ENCODE assay signal across 8 cellular contexts in the genomic region with DNA sequence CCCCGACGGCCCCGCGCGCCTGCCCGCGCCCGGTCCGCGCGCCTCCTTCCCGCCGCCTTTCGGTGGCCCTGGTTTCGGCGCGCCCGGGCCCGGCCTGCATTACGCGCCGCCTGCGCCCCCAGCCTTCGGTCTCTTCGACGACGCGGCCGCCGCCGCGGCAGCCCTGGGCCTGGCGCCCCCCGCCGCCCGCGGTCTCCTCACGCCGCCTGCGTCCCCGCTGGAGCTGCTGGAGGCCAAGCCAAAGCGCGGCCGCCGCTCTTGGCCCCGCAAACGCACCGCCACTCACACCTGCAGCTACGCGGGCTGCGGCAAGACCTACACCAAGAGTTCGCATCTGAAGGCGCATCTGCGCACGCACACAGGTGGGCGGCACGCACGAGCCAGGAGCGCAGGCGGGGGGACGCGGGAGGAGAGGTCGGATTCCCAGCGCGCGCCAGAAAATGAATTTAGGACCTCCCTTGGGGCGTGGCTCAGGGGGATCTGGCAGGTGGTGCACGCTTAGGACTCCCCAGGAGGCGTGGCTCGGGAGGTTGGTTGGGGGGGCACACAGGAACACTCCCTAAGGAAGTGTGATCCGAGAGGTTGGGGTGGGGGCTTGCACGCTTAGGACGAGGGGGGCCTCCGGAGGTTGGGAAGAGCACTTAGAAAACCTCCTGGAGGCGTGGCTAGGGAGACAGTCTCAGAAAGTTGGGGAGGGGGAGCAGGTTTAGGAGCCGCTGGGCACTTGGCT.
A peak's percentile ranks its signal among the peaks of the same experiment; 100 is the strongest.
DNase-seq lines count a peak whose midpoint lies in the region; ATAC-seq and TF ChIP-seq lines count a peak whose summit lies in the region.

No MANE protein-coding gene starts in this region.

- in situ Hi-C loops in astrocyte of the cerebellum (cut with HindIII; ENCODE audit: low sequenced_read_pairs), result no loop called here

- no peak for TF ChIP-seq CTCF in astrocyte of the cerebellum (IDR thresholded peaks at IDR 0.05; ENCODE audit: low read depth, low read length, missing control alignments)

- ATAC-seq in HG03520 (IDR thresholded peaks at IDR 0.05; ENCODE audit: unreplicated experiment) (no peak), HG03108 (IDR thresholded peaks at IDR 0.05; ENCODE audit: unreplicated experiment) (no peak)

- peak; percentile 66 for DNase-seq in ELR (ENCODE audit: low read depth)
- DNase-seq in NCI-H748 (lab: John Stamatoyannopoulos, UW; ENCODE audit: unreplicated experiment), result peak; percentile 84
- DNase-seq in astrocyte of the cerebellum (ENCODE audit: low read depth), result no peak
- DNase-seq in iPS-NIHi7 (ENCODE audit: extremely low spot score), result peak; percentile 68
- peak; percentile 55 for DNase-seq in stimulated activated CD4-positive, alpha-beta T cell treated with anti-CD3 and anti-CD28 coated beads, Interleukin-4, amount 100 ng/mL, for 1 hour
- DNase-seq in RKO (ENCODE audit: low spot score), result no peak

- H3K4me3 ChIP-seq in astrocyte of the cerebellum (ENCODE audit: low read depth, low read length), result peak overlapping the region; percentile 52

Comparison
In these comparisons a context has a peak if more than half of its experiments do, and no peak if none do; other contexts are left out.
1. DNase-seq: peak in ELR (single experiment), NCI-H748 (single experiment), iPS-NIHi7 (single experiment) and stimulated activated CD4-positive, alpha-beta T cell treated with anti-CD3 and anti-CD28 coated beads, Interleukin-4, amount 100 ng/mL, for 1 hour (single experiment); none in astrocyte of the cerebellum (single experiment) and RKO (single experiment).